ENCODE assay signal across 25 cellular contexts in genomic region chr16:86382774-86383407, GRCh38.
"Had no signal": no experiment of that assay in that cellular context is flagged by ENCODE, and none has a peak within 500 bp of the region (broad histone marks: within the 10 kb centered on the region; RNA-seq: fewer than 3 reads in every experiment).

No MANE protein-coding gene starts in this region.

- H3K79me2 ChIP-seq: hepatocyte had no signal

- H3K4me1 ChIP-seq: left lung had no signal

- H3K9me3 ChIP-seq: left lung, mucosa of descending colon had no signal

- DNase-seq: activated CD4-positive, alpha-beta T cell treated with anti-CD3 and anti-CD28 coated beads, Interleukin-2, amount 10 ng/mL, durations not matched to agents 7 days and 5 days; activated CD4-positive, CD25-positive, alpha-beta regulatory T cell treated with anti-CD3 and anti-CD28 coated beads, Interleukin-2, amount 50 U/mL, for 72 hours; activated CD8-positive, alpha-beta memory T cell treated with anti-CD3 and anti-CD28 coated beads, Interleukin-2, amount 10 ng/mL, durations not matched to agents 7 days and 5 days; activated CD8-positive, alpha-beta T cell treated with anti-CD3 and anti-CD28 coated beads for 36 hours; activated effector memory CD4-positive, alpha-beta T cell treated with anti-CD3 and anti-CD28 coated beads, Interleukin-2, amount 50 U/mL, for 16 hours; activated naive CD4-positive, alpha-beta T cell treated with anti-CD3 and anti-CD28 coated beads, Interleukin-2, amount 10 ng/mL, durations not matched to agents 7 days and 5 days; activated T-cell treated with anti-CD3 and anti-CD28 coated beads for 4 hours; amygdala; cerebellar nuclear complex; glutamatergic neuron; kidney glomerular epithelial cell; left lung; mucosa of descending colon; nephron progenitor cell; nucleus accumbens; stimulated activated CD4-positive, alpha-beta T cell treated with anti-CD3 and anti-CD28 coated beads, Interleukin-2, amount 100 ng/mL, for 48 hours; stimulated activated CD8-positive, alpha-beta memory T cell treated with anti-CD3 and anti-CD28 coated beads, Interleukin-4, amount 100 ng/mL, for 48 hours; stimulated activated naive B cell treated with anti-CD40 and anti-IgM and Interleukin-4, amounts not matched to agents 10 μg/mL and 1 μg/mL and 100 μg/mL, for 72 hours; T-cell; trophoblast cell; WERI-Rb-1 had no signal

- ATAC-seq: activated CD8-positive, alpha-beta memory T cell treated with anti-CD3 and anti-CD28 coated beads, Interleukin-2, amount 10 ng/mL, durations not matched to agents 7 days and 5 days; activated CD8-positive, alpha-beta T cell treated with anti-CD3 and anti-CD28 coated beads for 36 hours; stimulated activated naive B cell treated with anti-CD40 and anti-IgM and Interleukin-4, amounts not matched to agents 10 μg/mL and 1 μg/mL and 100 μg/mL, for 72 hours; T-cell had no signal

- FAIRE-seq: frontal cortex, TTC549 had no signal

- H3K27ac ChIP-seq: hepatocyte, WERI-Rb-1 had no signal

- H3K4me2 ChIP-seq: hepatocyte had no signal

- H2AFZ ChIP-seq: hepatocyte had no signal

- H3K36me3 ChIP-seq: left lung, WERI-Rb-1 had no signal

- H3K27me3 ChIP-seq: hepatocyte, left lung had no signal

- H3K4me3 ChIP-seq: coronary artery, hepatocyte, left lung, mucosa of descending colon had no signal
